11 cellular contexts compared by ENCODE assay signal in the genomic region with DNA sequence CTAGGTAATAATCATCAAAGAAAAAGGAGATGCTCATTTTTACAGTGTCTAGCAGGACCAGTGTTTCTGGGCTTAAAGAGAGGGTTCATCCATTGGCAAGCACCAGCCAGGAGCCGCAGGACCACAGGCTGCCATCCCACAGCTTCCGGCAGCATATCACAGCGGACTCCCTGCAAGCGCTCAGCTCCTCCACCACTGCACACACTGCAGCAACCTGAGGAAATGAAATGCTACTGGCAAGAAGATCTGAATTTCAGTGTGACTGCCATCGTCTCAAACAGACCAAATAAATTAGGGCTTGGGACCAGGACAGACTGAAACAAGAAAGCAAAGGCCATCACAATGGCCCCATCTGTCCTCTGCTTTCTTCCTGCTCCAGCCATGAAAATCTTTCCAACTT.
"Had no signal": no experiment of that assay in that cellular context is flagged by ENCODE, and none has a peak within 500 bp of the region (broad histone marks: within the 10 kb centered on the region; RNA-seq: fewer than 3 reads in every experiment).

No MANE protein-coding gene starts in this region.

- DNase-seq: GM23248, GOT3, H7, HFFc6, KBM-7 had no signal

- H3K4me2 ChIP-seq: KMS-11 had no signal

- H3K27ac ChIP-seq: GM23248, HL-60, KMS-11 had no signal

- H3K9me3 ChIP-seq: HAP-1 had no signal

- ATAC-seq: HCT116, HepG2 had no signal

- H3K9ac ChIP-seq: GM23248, KMS-11 had no signal

- H3K36me3 ChIP-seq: HAP-1 had no signal

- H3K9me3 Mint-ChIP-seq: HFFc6 had no signal

- H2AFZ ChIP-seq: GM23248 had no signal

- H3K27ac Mint-ChIP-seq: HFFc6, IgD-negative memory B cell had no signal

- H3K4me3 ChIP-seq: GM23248, HAP-1 had no signal

- H3K4me3 Mint-ChIP-seq: HFFc6, IgD-negative memory B cell had no signal

- H3K4me1 Mint-ChIP-seq: IgD-negative memory B cell had no signal

- H3K4me1 ChIP-seq: HAP-1 had no signal
